20 cellular contexts compared by ENCODE assay signal in genomic region chr1:247452447-247453039, GRCh38. TPM values are rescaled to one million over a fixed set of nuclear protein-coding genes. Genes with fewer than 3 reads are reported as not detected.
A peak's percentile ranks its signal among the peaks of the same experiment; 100 is the strongest.
DNase-seq lines count a peak whose midpoint lies in the region; ATAC-seq and TF ChIP-seq lines count a peak whose summit lies in the region.
"Had no signal": no experiment of that assay in that cellular context is flagged by ENCODE, and none has a peak within 500 bp of the region (broad histone marks: within the 10 kb centered on the region; RNA-seq: fewer than 3 reads in every experiment).

No MANE protein-coding gene starts in this region.

- H3K4me3 Mint-ChIP-seq in H9, result no peak overlapping the region
- H3K4me3 Mint-ChIP-seq: CD4-positive, CD25-positive, alpha-beta regulatory T cell; T-cell had no signal

- no peaks in the 10 kb centered on the region for H3K79me2 ChIP-seq in H9 (ENCODE audit: insufficient read depth, low read length)

- no TSS peak for BruUV-seq in Panc1 (replicated peaks; lab: Mats Ljungman, UMichigan)

- no peak overlapping the region for H2BK5ac ChIP-seq in H9 (ENCODE audit: insufficient read length, low read length)

- H2AFZ ChIP-seq in H9 (ENCODE audit: low read length), result no peak overlapping the region

- H4K20me1 ChIP-seq in H9 (ENCODE audit: control insufficient read depth, insufficient read depth, insufficient read length), result no peaks in the 10 kb centered on the region

- TF ChIP-seq CTCF in C4-2B (conservative IDR thresholded peaks at IDR 0.05) (peak; percentile 25), H9 (conservative IDR thresholded peaks at IDR 0.05) (0 out of 3 replicates have a peak, but pooled peaks have one; percentile 17), Panc1 (IDR thresholded peaks at IDR 0.05) (peak; percentile 17; the same call in 1 of the 2 replicates)

- no peak overlapping the region for H3K23ac ChIP-seq in H9 (ENCODE audit: insufficient read length, low read depth, low read length)

- H3K9ac ChIP-seq in H9 (ENCODE audit: extremely low read depth, insufficient read length, low read length), result no peak overlapping the region

- no peak overlapping the region for H3K56ac ChIP-seq in H9 (ENCODE audit: insufficient read length, low read depth, low read length)

- no peaks in the 10 kb centered on the region for H3K9me3 ChIP-seq in H9 (ENCODE audit: control insufficient read depth, low read depth, low read length)
- no peaks in the 10 kb centered on the region for H3K9me3 ChIP-seq in Panc1 (ENCODE audit: control insufficient read depth, insufficient read depth, low read depth, low read length)
- H3K9me3 ChIP-seq: Caco-2 had no signal

- H3K14ac ChIP-seq in H9 (ENCODE audit: insufficient read depth, low read length), result no peak overlapping the region

- H3K27me3 ChIP-seq in H9 (ENCODE audit: insufficient read depth, low read length) (no peaks in the 10 kb centered on the region), Panc1 (ENCODE audit: control insufficient read depth, insufficient read depth, low read length) (peaks cover 12% of the 10 kb centered on the region)

- intact Hi-C loops in Panc1 (cut with micrococcal nuclease; ENCODE audit: unreplicated experiment), result no loop called here
- intact Hi-C loops in sciatic nerve (cut with DNase I), result no loop called here

- no peak overlapping the region for H3K4me2 ChIP-seq in H9 (ENCODE audit: insufficient read depth, insufficient read length, low read length)

- H2BK120ac ChIP-seq in H9 (ENCODE audit: low read depth, low read length, poor library complexity, severe bottlenecking), result no peak overlapping the region

- H3K9me3 Mint-ChIP-seq in H9, result no peaks in the 10 kb centered on the region
- H3K9me3 Mint-ChIP-seq: T-cell had no signal

- no peak overlapping the region for H3K18ac ChIP-seq in H9 (ENCODE audit: insufficient read length, low read depth, low read length)

- H3T11ph ChIP-seq in H9 (ENCODE audit: low read length), result no peak overlapping the region

- POLR2A ChIA-PET in Panc1 (lab: Charles Lee), result no interaction called here

- H4K8ac ChIP-seq in H9 (replicated peaks; ENCODE audit: insufficient read length, low read depth, low read length), result no peak overlapping the region

- H3K27ac ChIP-seq in C4-2B, result no peak overlapping the region
- no peak overlapping the region for H3K27ac ChIP-seq in H9 (ENCODE audit: insufficient read length, low read depth, low read length)
- no peak overlapping the region for H3K27ac ChIP-seq in Panc1 (ENCODE audit: low read length)
- H3K27ac ChIP-seq: SK-N-MC had no signal

- H3K4me3 ChIP-seq in Panc1 (ENCODE audit: low read depth in 2 of 2, low read length in 2 of 2), result no peak overlapping the region
- H3K4me3 ChIP-seq: SK-N-MC had no signal

- ATAC-seq in Panc1 (no peak), GM18498 (IDR thresholded peaks at IDR 0.05; ENCODE audit: unreplicated experiment) (no peak), sciatic nerve (no peak)
- ATAC-seq: T-cell had no signal

- H3K79me1 ChIP-seq in H9 (ENCODE audit: insufficient read depth, low read depth, low read length, poor library complexity, severe bottlenecking), result no peaks in the 10 kb centered on the region

- peaks cover 3% of the 10 kb centered on the region for H3K27me3 Mint-ChIP-seq in H9 (ENCODE audit: low read depth)
- H3K27me3 Mint-ChIP-seq: CD4-positive, CD25-positive, alpha-beta regulatory T cell had no signal

- H3K4me1 ChIP-seq in H9 (ENCODE audit: insufficient read depth, low read length), result no peaks in the 10 kb centered on the region; the same call in 1 of the 2 replicates
- no peaks in the 10 kb centered on the region for H3K4me1 ChIP-seq in Panc1 (ENCODE audit: control insufficient read depth, insufficient read depth, low read length)
- H3K4me1 ChIP-seq: Caco-2 had no signal

- no peak overlapping the region for H3K4ac ChIP-seq in H9 (ENCODE audit: low read depth, low read length)

- no peak overlapping the region for H2BK15ac ChIP-seq in H9 (ENCODE audit: low read depth, low read length)

- no peak overlapping the region for H4K91ac ChIP-seq in H9 (ENCODE audit: insufficient read length, low read depth, low read length)

- DNase-seq in H9, result no peak
- no peak for DNase-seq in Panc1 (ENCODE audit: low read depth, low spot score)
- DNase-seq in islet precursor cell, result peak; percentile 46
- no peak for DNase-seq in NCI-H524 treated with DMSO at 0.1 percent for 48 hours (lab: John Stamatoyannopoulos, UW)
- DNase-seq in sciatic nerve (ENCODE audit: low spot score), result no peak
- DNase-seq: ACHN; CD4-positive, CD25-positive, alpha-beta regulatory T cell; HCEC 1CT; KBM-7; NCI-H1092 treated with DMSO at 0.1 percent for 48 hours; NCI-H1694; NCI-H2171; NCI-H446; OCI-M1; T-cell; T-helper 9 cell had no signal

- no peak overlapping the region for H3K27ac Mint-ChIP-seq in H9
- H3K27ac Mint-ChIP-seq: CD4-positive, CD25-positive, alpha-beta regulatory T cell; T-cell had no signal

- no peak overlapping the region for H2BK12ac ChIP-seq in H9 (ENCODE audit: insufficient read length, low read depth, low read length)

- no peak overlapping the region for H2BK20ac ChIP-seq in H9 (ENCODE audit: low read depth, low read length, poor library complexity, severe bottlenecking)

- no peak overlapping the region for H2AK5ac ChIP-seq in H9 (ENCODE audit: insufficient read length, low read length)

- no peak overlapping the region for H4K5ac ChIP-seq in H9 (ENCODE audit: insufficient read length, low read depth, low read length)

- no peaks in the 10 kb centered on the region for H3K36me3 Mint-ChIP-seq in H9 (ENCODE audit: insufficient read depth in 1 of 3, low read depth in 3 of 3)
- H3K36me3 Mint-ChIP-seq: CD4-positive, CD25-positive, alpha-beta regulatory T cell had no signal

- peaks cover 8 to 11% of the 10 kb centered on the region in 2 experiments for H3K4me1 Mint-ChIP-seq in H9

- no peaks in the 10 kb centered on the region for H3K36me3 ChIP-seq in Panc1 (ENCODE audit: control insufficient read depth, insufficient read depth, low read length)

- CTCF ChIA-PET in Panc1 (lab: Charles Lee), result no interaction called here

- no CpG with 5 or more reads among the region's 12 CpGs for WGBS in H9 (ENCODE audit: extremely low coverage, insufficient read length, low lambda C conversion rate)

- peaks cover 3% of the 10 kb centered on the region for H3K23me2 ChIP-seq in H9 (ENCODE audit: insufficient read length, low read depth, low read length, poor library complexity, severe bottlenecking)

- in situ Hi-C loops in Panc1 (cut with HindIII; ENCODE audit: low pct_unique_long_range_greater_than_20kb, low sequenced_read_pairs), result no loop called here

RNA-seq across cellular contexts. Expression of gene OR2B11, which starts 5.4 kb away (rescaled TPM):
- not detected in 2 replicates for total RNA-seq in H9 (2021)
- not detected for total RNA-seq in Panc1 (2021; ENCODE audit: unreplicated experiment)
- not detected for polyA plus RNA-seq in Panc1 (2012; ENCODE audit: insufficient read length)
- total RNA-seq in sciatic nerve, result not detected
- total RNA-seq: Caco-2; CD4-positive, CD25-positive, alpha-beta regulatory T cell; T-cell had no signal
- polyA plus RNA-seq: CD4-positive, CD25-positive, alpha-beta regulatory T cell had no signal

RNA-seq across cellular contexts. Expression of gene NLRP3, which starts 36.6 kb away (rescaled TPM):
- total RNA-seq in H9 (2021) (not detected in 2 replicates), Panc1 (2021; ENCODE audit: unreplicated experiment) (0.33 TPM), sciatic nerve (6.6 TPM)
- polyA plus RNA-seq in Panc1 (2012; ENCODE audit: insufficient read length), result 0.11 TPM
- total RNA-seq: Caco-2 had no signal
